In the genomic region with DNA sequence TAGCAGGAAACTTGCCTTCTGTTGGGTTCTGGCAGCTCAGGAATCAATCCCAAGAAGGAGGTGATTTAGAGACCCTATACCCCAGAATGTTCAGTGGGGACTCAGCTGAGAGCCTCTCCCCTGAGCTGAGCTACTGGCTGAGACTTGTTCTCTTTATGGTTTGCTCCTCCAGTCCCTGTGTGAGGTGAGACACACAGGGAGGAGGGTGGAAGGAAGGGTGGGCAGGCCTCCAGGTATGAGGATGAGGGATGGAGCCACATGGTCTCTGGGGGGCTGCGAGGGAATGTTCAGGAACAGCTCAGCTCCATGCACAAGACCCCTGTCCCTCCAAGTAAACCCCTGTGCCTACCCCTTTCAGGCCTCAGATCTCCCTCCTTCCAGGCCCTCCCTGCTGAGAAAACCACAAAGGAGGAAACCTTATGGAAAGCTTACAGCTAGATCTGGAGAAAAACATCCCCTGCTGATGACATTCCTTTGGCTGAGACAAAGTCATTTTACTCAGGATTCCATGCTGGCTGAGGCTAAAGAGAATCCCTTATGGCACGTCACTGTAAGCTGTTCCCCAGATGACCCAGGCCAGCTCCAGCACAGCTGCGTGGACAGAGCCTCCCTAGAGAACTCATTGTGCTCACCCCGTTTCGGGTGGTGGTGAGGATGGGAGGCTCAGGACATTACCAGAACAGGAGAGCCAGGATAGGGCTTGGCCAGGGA, we compare ENCODE assay signal across 9 cellular contexts.
DNase-seq lines count a peak whose midpoint lies in the region; ATAC-seq and TF ChIP-seq lines count a peak whose summit lies in the region.
"Had no signal": no experiment of that assay in that cellular context is flagged by ENCODE, and none has a peak within 500 bp of the region (broad histone marks: within the 10 kb centered on the region; RNA-seq: fewer than 3 reads in every experiment).

No MANE protein-coding gene starts in this region.

- H4K20me1 ChIP-seq in GM23338 (replicated peaks; ENCODE audit: insufficient read depth), result peaks cover 10% of the 10 kb centered on the region

- peak overlapping the region; percentile 98 for H3K4me2 ChIP-seq in GM23338
- H3K4me2 ChIP-seq in skeletal muscle satellite cell (ENCODE audit: low read length), result peak overlapping the region; percentile 8

- in situ Hi-C loops in brain microvascular endothelial cell (cut with HindIII; ENCODE audit: low pct_ligation_motif_present, low sequenced_read_pairs), result no loop called here

- 0 out of 2 replicates have a peak, but pooled peaks cover 6% of the 10 kb centered on the region for H3F3A ChIP-seq in GM23338 (replicated peaks; ENCODE audit: low read depth)

- H3K27ac ChIP-seq in GM23338 (ENCODE audit: low read depth) (0 out of 2 replicates have a peak overlapping the region, but pooled peaks have one; percentile 50), brain microvascular endothelial cell (peak overlapping the region; percentile 91), iPS-20b (ENCODE audit: low read length) (peak overlapping the region; percentile 63)

- TF ChIP-seq POLR2A in GM18505 (IDR thresholded peaks at IDR 0.05; ENCODE audit: borderline replicate concordance, extremely low read depth, insufficient read depth, insufficient read length), result no peak

- H3K27ac Mint-ChIP-seq in GM23338, result peak overlapping the region; percentile 85

- no peaks in the 10 kb centered on the region for H3K9me3 Mint-ChIP-seq in GM23338

- H3K9ac ChIP-seq in iPS-20b (ENCODE audit: low read depth, low read length), result peak overlapping the region; percentile 85
- peak overlapping the region; percentile 17 for H3K9ac ChIP-seq in skeletal muscle satellite cell (ENCODE audit: low read depth, low read length)

- no peaks in the 10 kb centered on the region; the same call in 1 of the 2 replicates for H3K27me3 ChIP-seq in GM23338 (ENCODE audit: insufficient read depth)
- H3K27me3 ChIP-seq in brain microvascular endothelial cell (replicated peaks), result no peaks in the 10 kb centered on the region
- H3K27me3 ChIP-seq in iPS-20b (ENCODE audit: insufficient read depth, low read length), result no peaks in the 10 kb centered on the region
- no peaks in the 10 kb centered on the region for H3K27me3 ChIP-seq in skeletal muscle satellite cell (ENCODE audit: control insufficient read depth, insufficient read depth, low read length)

- DNase-seq in GM23338 (ENCODE audit: low spot score) (peak; percentile 80), brain microvascular endothelial cell (peak; percentile 90), DMS79 (lab: John Stamatoyannopoulos, UW) (no peak)
- DNase-seq in activated naive CD4-positive, alpha-beta T cell treated with anti-CD3 and anti-CD28 coated beads, Interleukin-2, amount 50 U/mL, for 16 hours, result no peak
- DNase-seq: activated CD8-positive, alpha-beta memory T cell treated with anti-CD3 and anti-CD28 coated beads, Interleukin-2, amount 50 U/mL, for 4 hours had no signal

- peaks cover 53% of the 10 kb centered on the region for H3K4me1 ChIP-seq in GM23338 (ENCODE audit: insufficient read depth)
- peaks cover 57% of the 10 kb centered on the region for H3K4me1 ChIP-seq in iPS-20b (ENCODE audit: insufficient read depth, low read length)
- peaks cover 63% of the 10 kb centered on the region for H3K4me1 ChIP-seq in skeletal muscle satellite cell (ENCODE audit: control insufficient read depth, insufficient read depth, low read length)

- peaks cover 60% of the 10 kb centered on the region for H3K4me1 Mint-ChIP-seq in GM23338

- H3K36me3 ChIP-seq in GM23338 (ENCODE audit: insufficient read depth), result no peaks in the 10 kb centered on the region
- H3K36me3 ChIP-seq in brain microvascular endothelial cell (replicated peaks), result peaks cover 40% of the 10 kb centered on the region
- no peaks in the 10 kb centered on the region for H3K36me3 ChIP-seq in iPS-20b (ENCODE audit: insufficient read depth, low read depth, low read length)
- H3K36me3 ChIP-seq in skeletal muscle satellite cell (ENCODE audit: insufficient read depth, low read length), result peaks cover 28% of the 10 kb centered on the region

- ATAC-seq in GM23338 (peak; percentile 35), GM21529 (IDR thresholded peaks at IDR 0.05; ENCODE audit: unreplicated experiment) (no peak), GM18505 (IDR thresholded peaks at IDR 0.05; ENCODE audit: unreplicated experiment) (no peak)

- H3K9me2 ChIP-seq in GM23338 (ENCODE audit: insufficient read depth), result no peaks in the 10 kb centered on the region

- peaks cover 16% of the 10 kb centered on the region for H3K79me2 ChIP-seq in GM23338 (replicated peaks; ENCODE audit: insufficient read depth)

- H3K4me3 ChIP-seq in GM23338, result 0 out of 2 replicates have a peak overlapping the region, but pooled peaks have one; percentile 9
- no peak overlapping the region for H3K4me3 ChIP-seq in brain microvascular endothelial cell (ENCODE audit: low read depth, low read length)
- H3K4me3 ChIP-seq in iPS-20b (ENCODE audit: low read length), result peak overlapping the region; percentile 35; the same call in 1 of the 2 replicates
- H3K4me3 ChIP-seq in skeletal muscle satellite cell (ENCODE audit: low read length), result no peak overlapping the region

- TF ChIP-seq CTCF in GM23338 (conservative IDR thresholded peaks at IDR 0.05; ENCODE audit: low read depth in 2 of 2) (no peak), brain microvascular endothelial cell (IDR thresholded peaks at IDR 0.05; ENCODE audit: low read depth, low read length, missing control alignments) (no peak)

- H3K27me3 Mint-ChIP-seq in GM23338 (ENCODE audit: insufficient read depth, low read depth, poor library complexity), result peaks cover 17% of the 10 kb centered on the region

- no peak overlapping the region for H2AFZ ChIP-seq in GM23338

- peak overlapping the region; percentile 93 for H3K4me3 Mint-ChIP-seq in GM23338

- H3K9me3 ChIP-seq in iPS-20b (ENCODE audit: insufficient read depth, low read depth, low read length) (no peaks in the 10 kb centered on the region), skeletal muscle satellite cell (replicated peaks; ENCODE audit: low read length) (no peaks in the 10 kb centered on the region)

- H3K36me3 Mint-ChIP-seq in GM23338 (ENCODE audit: low read depth), result no peaks in the 10 kb centered on the region

TF ChIP-seq in GM23338, 12 proteins besides CTCF, POLR2A, EP300 and RAD21:
- TF ChIP-seq, protein P1, sequence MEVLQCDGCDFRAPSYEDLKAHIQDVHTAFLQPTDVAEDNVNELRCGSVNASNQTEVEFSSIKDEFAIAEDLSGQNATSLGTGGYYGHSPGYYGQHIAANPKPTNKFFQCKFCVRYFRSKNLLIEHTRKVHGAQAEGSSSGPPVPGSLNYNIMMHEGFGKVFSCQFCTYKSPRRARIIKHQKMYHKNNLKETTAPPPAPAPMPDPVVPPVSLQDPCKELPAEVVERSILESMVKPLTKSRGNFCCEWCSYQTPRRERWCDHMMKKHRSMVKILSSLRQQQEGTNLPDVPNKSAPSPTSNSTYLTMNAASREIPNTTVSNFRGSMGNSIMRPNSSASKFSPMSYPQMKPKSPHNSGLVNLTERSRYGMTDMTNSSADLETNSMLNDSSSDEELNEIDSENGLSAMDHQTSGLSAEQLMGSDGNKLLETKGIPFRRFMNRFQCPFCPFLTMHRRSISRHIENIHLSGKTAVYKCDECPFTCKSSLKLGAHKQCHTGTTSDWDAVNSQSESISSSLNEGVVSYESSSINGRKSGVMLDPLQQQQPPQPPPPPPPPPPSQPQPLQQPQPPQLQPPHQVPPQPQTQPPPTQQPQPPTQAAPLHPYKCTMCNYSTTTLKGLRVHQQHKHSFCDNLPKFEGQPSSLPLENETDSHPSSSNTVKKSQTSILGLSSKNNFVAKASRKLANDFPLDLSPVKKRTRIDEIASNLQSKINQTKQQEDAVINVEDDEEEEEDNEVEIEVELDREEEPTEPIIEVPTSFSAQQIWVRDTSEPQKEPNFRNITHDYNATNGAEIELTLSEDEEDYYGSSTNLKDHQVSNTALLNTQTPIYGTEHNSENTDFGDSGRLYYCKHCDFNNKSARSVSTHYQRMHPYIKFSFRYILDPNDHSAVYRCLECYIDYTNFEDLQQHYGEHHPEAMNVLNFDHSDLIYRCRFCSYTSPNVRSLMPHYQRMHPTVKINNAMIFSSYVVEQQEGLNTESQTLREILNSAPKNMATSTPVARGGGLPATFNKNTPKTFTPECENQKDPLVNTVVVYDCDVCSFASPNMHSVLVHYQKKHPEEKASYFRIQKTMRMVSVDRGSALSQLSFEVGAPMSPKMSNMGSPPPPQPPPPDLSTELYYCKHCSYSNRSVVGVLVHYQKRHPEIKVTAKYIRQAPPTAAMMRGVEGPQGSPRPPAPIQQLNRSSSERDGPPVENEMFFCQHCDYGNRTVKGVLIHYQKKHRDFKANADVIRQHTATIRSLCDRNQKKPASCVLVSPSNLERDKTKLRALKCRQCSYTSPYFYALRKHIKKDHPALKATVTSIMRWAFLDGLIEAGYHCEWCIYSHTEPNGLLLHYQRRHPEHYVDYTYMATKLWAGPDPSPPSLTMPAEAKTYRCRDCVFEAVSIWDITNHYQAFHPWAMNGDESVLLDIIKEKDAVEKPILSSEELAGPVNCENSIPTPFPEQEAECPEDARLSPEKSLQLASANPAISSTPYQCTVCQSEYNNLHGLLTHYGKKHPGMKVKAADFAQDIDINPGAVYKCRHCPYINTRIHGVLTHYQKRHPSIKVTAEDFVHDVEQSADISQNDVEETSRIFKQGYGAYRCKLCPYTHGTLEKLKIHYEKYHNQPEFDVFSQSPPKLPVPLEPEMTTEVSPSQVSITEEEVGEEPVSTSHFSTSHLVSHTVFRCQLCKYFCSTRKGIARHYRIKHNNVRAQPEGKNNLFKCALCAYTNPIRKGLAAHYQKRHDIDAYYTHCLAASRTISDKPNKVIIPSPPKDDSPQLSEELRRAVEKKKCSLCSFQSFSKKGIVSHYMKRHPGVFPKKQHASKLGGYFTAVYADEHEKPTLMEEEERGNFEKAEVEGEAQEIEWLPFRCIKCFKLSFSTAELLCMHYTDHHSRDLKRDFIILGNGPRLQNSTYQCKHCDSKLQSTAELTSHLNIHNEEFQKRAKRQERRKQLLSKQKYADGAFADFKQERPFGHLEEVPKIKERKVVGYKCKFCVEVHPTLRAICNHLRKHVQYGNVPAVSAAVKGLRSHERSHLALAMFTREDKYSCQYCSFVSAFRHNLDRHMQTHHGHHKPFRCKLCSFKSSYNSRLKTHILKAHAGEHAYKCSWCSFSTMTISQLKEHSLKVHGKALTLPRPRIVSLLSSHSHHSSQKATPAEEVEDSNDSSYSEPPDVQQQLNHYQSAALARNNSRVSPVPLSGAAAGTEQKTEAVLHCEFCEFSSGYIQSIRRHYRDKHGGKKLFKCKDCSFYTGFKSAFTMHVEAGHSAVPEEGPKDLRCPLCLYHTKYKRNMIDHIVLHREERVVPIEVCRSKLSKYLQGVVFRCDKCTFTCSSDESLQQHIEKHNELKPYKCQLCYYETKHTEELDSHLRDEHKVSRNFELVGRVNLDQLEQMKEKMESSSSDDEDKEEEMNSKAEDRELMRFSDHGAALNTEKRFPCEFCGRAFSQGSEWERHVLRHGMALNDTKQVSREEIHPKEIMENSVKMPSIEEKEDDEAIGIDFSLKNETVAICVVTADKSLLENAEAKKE (CRISPR knock-in tag; IDR thresholded peaks at IDR 0.05), result peak; percentile 76
- 0 out of 2 replicates have a peak, but pooled peaks have one; percentile 4 for TF ChIP-seq CREB1 (CRISPR knock-in tag; IDR thresholded peaks at IDR 0.05; ENCODE audit: low read depth)
- no peak for TF ChIP-seq ZNF331 (CRISPR knock-in tag; IDR thresholded peaks at IDR 0.05; ENCODE audit: low read depth)

Comparison
In these comparisons a context has a peak if more than half of its experiments do, and no peak if none do; other contexts are left out.
1. DNase-seq: peak in GM23338 (single experiment) and brain microvascular endothelial cell (single experiment); none in DMS79 (single experiment) and activated naive CD4-positive, alpha-beta T cell treated with anti-CD3 and anti-CD28 coated beads, Interleukin-2, amount 50 U/mL, for 16 hours (single experiment).
2. H3K4me3 ChIP-seq: peak in GM23338 (single experiment) and iPS-20b (single experiment); none in brain microvascular endothelial cell (single experiment) and skeletal muscle satellite cell (single experiment).
3. Peak in every context shown above with its lines, with median percentiles within 50 percentile points of each other: H3K27ac ChIP-seq.